ENCODE assay signal across 8 cellular contexts in the genomic region with DNA sequence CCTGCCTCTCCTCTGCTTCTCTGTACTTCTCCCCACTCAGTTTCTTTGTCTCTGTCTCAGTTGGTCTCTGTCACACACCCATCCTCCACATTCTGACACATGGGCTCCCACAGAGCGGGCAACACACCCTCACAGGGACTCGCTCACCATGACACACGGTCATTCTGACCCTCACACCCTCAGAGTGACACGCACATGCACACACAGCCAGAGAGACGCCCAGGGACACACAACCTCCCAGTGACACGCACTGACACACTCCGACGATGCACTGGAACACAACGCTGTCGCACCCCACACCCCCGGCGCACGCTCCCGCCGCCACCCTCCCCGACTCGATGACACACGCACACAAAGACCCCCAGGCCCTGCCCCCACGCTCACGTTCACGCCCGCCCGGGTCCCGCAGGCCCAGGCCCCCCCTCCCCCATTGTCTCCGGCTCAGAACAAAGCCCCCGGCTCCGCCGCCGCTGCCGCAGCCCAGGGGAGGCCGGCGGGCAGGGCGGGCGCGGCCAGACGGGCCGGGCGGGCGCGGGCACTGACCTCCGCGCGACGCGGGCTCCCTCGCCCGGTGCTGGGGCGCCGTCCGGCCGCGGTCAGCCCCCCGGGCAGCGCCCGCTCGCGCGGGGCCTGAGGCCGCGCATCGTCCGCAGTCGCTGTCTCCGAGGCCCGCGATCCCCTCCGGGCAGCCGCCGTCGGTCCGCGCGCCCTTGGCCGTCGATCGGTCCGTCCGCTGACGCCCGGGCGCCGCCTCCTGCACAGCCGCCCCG.
DNase-seq lines count a peak whose midpoint lies in the region; TF ChIP-seq lines count a peak whose summit lies in the region.

No MANE protein-coding gene starts in this region.

- POLR2A ChIA-PET in HEK293 (lab: Yijun Ruan, JAX) = interaction anchor here (1.1 kb wide), 1 partner anchor 44 kb away, joined by 3 read pairs; a partner anchor contains a TSS

- no peaks in the 10 kb centered on the region for H3K4me1 ChIP-seq in HEK293 (ENCODE audit: control insufficient read depth, insufficient read depth, low read length)

- DNase-seq in activated naive CD4-positive, alpha-beta T cell treated with Interleukin-2 at 50 U/mL for 16 hours = peak; percentile 37
- DNase-seq in stimulated activated CD4-positive, alpha-beta T cell treated with anti-CD3 and anti-CD28 coated beads, Interleukin-1b, Interleukin-23, amount 100 ng/mL, for 48 hours = peak; percentile 45
- DNase-seq in RKO (ENCODE audit: low spot score) = no peak
- DNase-seq in SIG-M5 (lab: John Stamatoyannopoulos, UW) = no peak
- DNase-seq in NCI-H524 (lab: John Stamatoyannopoulos, UW) = no peak
- no peak for DNase-seq in epidermal melanocyte (ENCODE audit: insufficient read length, low spot score)

- no peaks in the 10 kb centered on the region for H3K9me3 ChIP-seq in HEK293 (ENCODE audit: control insufficient read depth, insufficient read depth, low read depth, low read length)

- no peak for TF ChIP-seq CTCF in HEK293 (tag by site-specific recombination; IDR thresholded peaks at IDR 0.05)

- peak overlapping the region; percentile 18 for H3K4me3 ChIP-seq in HEK293 (ENCODE audit: low read depth, low read length)
- peak overlapping the region; percentile 45 for H3K4me3 ChIP-seq in iPS-11a (ENCODE audit: low read depth, low read length)

- no peak overlapping the region for H3K27ac ChIP-seq in HEK293 (ENCODE audit: extremely low read depth, low read depth, low read length)

- CTCF ChIA-PET in HEK293 (lab: Yijun Ruan, JAX) = interaction anchor here (0.6 to 2.7 kb wide), 2 partner anchors 13 to 47 kb away, joined by 3 to 13 read pairs; no protein-coding TSS in a partner anchor

- H3K36me3 ChIP-seq in HEK293 (ENCODE audit: control insufficient read depth in 2 of 2, insufficient read depth in 1 of 2, low read length in 2 of 2) = no peaks in the 10 kb centered on the region

TF ChIP-seq in HEK293, 187 proteins besides CTCF, POLR2A, EP300 and RAD21:
- TF ChIP-seq, protein P1, sequence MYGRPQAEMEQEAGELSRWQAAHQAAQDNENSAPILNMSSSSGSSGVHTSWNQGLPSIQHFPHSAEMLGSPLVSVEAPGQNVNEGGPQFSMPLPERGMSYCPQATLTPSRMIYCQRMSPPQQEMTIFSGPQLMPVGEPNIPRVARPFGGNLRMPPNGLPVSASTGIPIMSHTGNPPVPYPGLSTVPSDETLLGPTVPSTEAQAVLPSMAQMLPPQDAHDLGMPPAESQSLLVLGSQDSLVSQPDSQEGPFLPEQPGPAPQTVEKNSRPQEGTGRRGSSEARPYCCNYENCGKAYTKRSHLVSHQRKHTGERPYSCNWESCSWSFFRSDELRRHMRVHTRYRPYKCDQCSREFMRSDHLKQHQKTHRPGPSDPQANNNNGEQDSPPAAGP (tag by site-specific recombination; IDR thresholded peaks at IDR 0.05) = 0 out of 2 replicates have a peak, but pooled peaks have one; percentile 16
- TF ChIP-seq SALL2 (tag by site-specific recombination; IDR thresholded peaks at IDR 0.05; ENCODE audit: borderline replicate concordance) (no peak), SCRT2 (tag by site-specific recombination; IDR thresholded peaks at IDR 0.05) (no peak)

Comparison
In these comparisons a context has a peak if more than half of its experiments do, and no peak if none do; other contexts are left out.
1. DNase-seq: peak in activated naive CD4-positive, alpha-beta T cell treated with Interleukin-2 at 50 U/mL for 16 hours (single experiment) and stimulated activated CD4-positive, alpha-beta T cell treated with anti-CD3 and anti-CD28 coated beads, Interleukin-1b, Interleukin-23, amount 100 ng/mL, for 48 hours (single experiment); none in RKO (single experiment), SIG-M5 (single experiment), NCI-H524 (0 of 2) and epidermal melanocyte (single experiment).